1 cellular context compared by ENCODE assay signal in the genomic region with DNA sequence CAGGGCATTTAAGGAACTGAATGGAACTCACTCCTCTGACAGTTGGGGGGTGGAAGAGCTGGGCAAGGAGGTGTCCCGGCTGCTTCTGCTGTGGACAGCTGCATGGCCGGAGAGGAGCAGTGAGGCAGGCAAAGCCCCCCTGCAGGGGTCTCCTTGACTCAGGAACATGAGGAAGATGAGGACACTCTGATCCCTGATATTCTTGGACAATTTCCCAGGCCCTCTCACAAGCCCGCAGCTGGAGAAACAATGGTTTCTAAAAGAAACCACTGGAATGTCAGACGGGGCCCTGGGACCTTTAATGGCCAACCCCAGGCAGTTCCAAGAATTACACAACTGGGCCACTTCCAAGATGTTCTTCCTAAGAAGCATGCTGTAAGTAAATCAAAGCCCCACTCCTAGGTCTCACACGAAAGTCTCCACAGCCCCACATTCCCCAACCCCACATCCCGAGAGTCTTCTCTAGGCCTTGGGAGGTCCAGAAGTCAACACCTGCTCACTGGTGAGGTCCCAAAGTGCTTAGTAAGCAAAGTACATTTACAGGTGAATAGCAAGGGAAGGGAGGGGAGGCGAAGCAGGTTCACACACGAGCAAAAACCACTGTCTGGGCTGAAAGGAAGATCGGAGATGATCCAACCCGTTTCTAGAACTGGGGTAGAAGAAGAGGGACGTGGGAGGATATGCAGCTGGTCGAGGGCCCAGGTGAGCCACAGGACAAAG.
A peak's percentile ranks its signal among the peaks of the same experiment; 100 is the strongest.
TF ChIP-seq lines count a peak whose summit lies in the region.

No MANE protein-coding gene starts in this region.

TF ChIP-seq in K562, 482 proteins besides CTCF, POLR2A, EP300 and RAD21:
- TF ChIP-seq, protein P1, sequence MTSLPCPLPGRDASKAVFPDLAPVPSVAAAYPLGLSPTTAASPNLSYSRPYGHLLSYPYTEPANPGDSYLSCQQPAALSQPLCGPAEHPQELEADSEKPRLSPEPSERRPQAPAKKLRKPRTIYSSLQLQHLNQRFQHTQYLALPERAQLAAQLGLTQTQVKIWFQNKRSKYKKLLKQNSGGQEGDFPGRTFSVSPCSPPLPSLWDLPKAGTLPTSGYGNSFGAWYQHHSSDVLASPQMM (CRISPR knock-in tag; IDR thresholded peaks at IDR 0.05): no peak
- TF ChIP-seq MAFF (IDR thresholded peaks at IDR 0.05; ENCODE audit: low read length) (peak; percentile 55), ZNF263 (CRISPR knock-in tag; IDR thresholded peaks at IDR 0.05; ENCODE audit: borderline replicate concordance) (no peak), MAFG (tag; conservative IDR thresholded peaks at IDR 0.05) (0 out of 2 replicates have a peak, but pooled peaks have one; percentile 49), CEBPB (tag; IDR thresholded peaks at IDR 0.05) (no peak), ZBTB7A (IDR thresholded peaks at IDR 0.05; ENCODE audit: borderline replicate concordance, control insufficient read depth, low read depth, low read length) (peak; percentile 14; the same call in 1 of the 2 replicates), NR3C1 (CRISPR knock-in tag; IDR thresholded peaks at IDR 0.05) (no peak), ZSCAN29 (IDR thresholded peaks at IDR 0.05) (no peak), FOXJ2 (tag; IDR thresholded peaks at IDR 0.05) (no peak), C11orf30 (IDR thresholded peaks at IDR 0.05; ENCODE audit: low read depth) (peak; percentile 83), MTA1 (IDR thresholded peaks at IDR 0.05; ENCODE audit: borderline replicate concordance) (no peak), ZFP36 (IDR thresholded peaks at IDR 0.05; ENCODE audit: low read depth, low read length, partially characterized antibody) (no peak), SLC30A9 (CRISPR knock-in tag; IDR thresholded peaks at IDR 0.05) (no peak), TSC22D4 (tag; IDR thresholded peaks at IDR 0.05) (no peak), U2AF2 (optimal IDR thresholded peaks at IDR 0.05; ENCODE audit: low read depth, low read length) (no peak), ZNF785 (CRISPR knock-in tag; IDR thresholded peaks at IDR 0.05) (no peak), MAFK (IDR thresholded peaks at IDR 0.05; ENCODE audit: low read length) (peak; percentile 64), ZNF316 (IDR thresholded peaks at IDR 0.05) (peak; percentile 86)
- TF ChIP-seq, protein P2, sequence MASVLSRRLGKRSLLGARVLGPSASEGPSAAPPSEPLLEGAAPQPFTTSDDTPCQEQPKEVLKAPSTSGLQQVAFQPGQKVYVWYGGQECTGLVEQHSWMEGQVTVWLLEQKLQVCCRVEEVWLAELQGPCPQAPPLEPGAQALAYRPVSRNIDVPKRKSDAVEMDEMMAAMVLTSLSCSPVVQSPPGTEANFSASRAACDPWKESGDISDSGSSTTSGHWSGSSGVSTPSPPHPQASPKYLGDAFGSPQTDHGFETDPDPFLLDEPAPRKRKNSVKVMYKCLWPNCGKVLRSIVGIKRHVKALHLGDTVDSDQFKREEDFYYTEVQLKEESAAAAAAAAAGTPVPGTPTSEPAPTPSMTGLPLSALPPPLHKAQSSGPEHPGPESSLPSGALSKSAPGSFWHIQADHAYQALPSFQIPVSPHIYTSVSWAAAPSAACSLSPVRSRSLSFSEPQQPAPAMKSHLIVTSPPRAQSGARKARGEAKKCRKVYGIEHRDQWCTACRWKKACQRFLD (CRISPR knock-in tag; IDR thresholded peaks at IDR 0.05): no peak
- TF ChIP-seq, protein P3, sequence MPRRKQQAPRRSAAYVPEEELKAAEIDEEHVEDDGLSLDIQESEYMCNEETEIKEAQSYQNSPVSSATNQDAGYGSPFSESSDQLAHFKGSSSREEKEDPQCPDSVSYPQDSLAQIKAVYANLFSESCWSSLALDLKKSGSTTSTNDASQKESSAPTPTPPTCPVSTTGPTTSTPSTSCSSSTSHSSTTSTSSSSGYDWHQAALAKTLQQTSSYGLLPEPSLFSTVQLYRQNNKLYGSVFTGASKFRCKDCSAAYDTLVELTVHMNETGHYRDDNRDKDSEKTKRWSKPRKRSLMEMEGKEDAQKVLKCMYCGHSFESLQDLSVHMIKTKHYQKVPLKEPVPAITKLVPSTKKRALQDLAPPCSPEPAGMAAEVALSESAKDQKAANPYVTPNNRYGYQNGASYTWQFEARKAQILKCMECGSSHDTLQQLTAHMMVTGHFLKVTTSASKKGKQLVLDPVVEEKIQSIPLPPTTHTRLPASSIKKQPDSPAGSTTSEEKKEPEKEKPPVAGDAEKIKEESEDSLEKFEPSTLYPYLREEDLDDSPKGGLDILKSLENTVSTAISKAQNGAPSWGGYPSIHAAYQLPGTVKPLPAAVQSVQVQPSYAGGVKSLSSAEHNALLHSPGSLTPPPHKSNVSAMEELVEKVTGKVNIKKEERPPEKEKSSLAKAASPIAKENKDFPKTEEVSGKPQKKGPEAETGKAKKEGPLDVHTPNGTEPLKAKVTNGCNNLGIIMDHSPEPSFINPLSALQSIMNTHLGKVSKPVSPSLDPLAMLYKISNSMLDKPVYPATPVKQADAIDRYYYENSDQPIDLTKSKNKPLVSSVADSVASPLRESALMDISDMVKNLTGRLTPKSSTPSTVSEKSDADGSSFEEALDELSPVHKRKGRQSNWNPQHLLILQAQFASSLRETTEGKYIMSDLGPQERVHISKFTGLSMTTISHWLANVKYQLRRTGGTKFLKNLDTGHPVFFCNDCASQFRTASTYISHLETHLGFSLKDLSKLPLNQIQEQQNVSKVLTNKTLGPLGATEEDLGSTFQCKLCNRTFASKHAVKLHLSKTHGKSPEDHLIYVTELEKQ (CRISPR knock-in tag; IDR thresholded peaks at IDR 0.05): no peak
- TF ChIP-seq, protein P4, sequence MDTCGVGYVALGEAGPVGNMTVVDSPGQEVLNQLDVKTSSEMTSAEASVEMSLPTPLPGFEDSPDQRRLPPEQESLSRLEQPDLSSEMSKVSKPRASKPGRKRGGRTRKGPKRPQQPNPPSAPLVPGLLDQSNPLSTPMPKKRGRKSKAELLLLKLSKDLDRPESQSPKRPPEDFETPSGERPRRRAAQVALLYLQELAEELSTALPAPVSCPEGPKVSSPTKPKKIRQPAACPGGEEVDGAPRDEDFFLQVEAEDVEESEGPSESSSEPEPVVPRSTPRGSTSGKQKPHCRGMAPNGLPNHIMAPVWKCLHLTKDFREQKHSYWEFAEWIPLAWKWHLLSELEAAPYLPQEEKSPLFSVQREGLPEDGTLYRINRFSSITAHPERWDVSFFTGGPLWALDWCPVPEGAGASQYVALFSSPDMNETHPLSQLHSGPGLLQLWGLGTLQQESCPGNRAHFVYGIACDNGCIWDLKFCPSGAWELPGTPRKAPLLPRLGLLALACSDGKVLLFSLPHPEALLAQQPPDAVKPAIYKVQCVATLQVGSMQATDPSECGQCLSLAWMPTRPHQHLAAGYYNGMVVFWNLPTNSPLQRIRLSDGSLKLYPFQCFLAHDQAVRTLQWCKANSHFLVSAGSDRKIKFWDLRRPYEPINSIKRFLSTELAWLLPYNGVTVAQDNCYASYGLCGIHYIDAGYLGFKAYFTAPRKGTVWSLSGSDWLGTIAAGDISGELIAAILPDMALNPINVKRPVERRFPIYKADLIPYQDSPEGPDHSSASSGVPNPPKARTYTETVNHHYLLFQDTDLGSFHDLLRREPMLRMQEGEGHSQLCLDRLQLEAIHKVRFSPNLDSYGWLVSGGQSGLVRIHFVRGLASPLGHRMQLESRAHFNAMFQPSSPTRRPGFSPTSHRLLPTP (IDR thresholded peaks at IDR 0.05; ENCODE audit: borderline replicate concordance, extremely low read depth, insufficient read length): no peak
- TF ChIP-seq, protein P5, sequence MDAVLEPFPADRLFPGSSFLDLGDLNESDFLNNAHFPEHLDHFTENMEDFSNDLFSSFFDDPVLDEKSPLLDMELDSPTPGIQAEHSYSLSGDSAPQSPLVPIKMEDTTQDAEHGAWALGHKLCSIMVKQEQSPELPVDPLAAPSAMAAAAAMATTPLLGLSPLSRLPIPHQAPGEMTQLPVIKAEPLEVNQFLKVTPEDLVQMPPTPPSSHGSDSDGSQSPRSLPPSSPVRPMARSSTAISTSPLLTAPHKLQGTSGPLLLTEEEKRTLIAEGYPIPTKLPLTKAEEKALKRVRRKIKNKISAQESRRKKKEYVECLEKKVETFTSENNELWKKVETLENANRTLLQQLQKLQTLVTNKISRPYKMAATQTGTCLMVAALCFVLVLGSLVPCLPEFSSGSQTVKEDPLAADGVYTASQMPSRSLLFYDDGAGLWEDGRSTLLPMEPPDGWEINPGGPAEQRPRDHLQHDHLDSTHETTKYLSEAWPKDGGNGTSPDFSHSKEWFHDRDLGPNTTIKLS (IDR thresholded peaks at IDR 0.05; ENCODE audit: borderline replicate concordance, low read depth): no peak
- TF ChIP-seq, protein P6, sequence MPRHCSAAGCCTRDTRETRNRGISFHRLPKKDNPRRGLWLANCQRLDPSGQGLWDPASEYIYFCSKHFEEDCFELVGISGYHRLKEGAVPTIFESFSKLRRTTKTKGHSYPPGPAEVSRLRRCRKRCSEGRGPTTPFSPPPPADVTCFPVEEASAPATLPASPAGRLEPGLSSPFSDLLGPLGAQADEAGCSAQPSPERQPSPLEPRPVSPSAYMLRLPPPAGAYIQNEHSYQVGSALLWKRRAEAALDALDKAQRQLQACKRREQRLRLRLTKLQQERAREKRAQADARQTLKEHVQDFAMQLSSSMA (CRISPR knock-in tag; IDR thresholded peaks at IDR 0.05): no peak
- TF ChIP-seq, protein P7, sequence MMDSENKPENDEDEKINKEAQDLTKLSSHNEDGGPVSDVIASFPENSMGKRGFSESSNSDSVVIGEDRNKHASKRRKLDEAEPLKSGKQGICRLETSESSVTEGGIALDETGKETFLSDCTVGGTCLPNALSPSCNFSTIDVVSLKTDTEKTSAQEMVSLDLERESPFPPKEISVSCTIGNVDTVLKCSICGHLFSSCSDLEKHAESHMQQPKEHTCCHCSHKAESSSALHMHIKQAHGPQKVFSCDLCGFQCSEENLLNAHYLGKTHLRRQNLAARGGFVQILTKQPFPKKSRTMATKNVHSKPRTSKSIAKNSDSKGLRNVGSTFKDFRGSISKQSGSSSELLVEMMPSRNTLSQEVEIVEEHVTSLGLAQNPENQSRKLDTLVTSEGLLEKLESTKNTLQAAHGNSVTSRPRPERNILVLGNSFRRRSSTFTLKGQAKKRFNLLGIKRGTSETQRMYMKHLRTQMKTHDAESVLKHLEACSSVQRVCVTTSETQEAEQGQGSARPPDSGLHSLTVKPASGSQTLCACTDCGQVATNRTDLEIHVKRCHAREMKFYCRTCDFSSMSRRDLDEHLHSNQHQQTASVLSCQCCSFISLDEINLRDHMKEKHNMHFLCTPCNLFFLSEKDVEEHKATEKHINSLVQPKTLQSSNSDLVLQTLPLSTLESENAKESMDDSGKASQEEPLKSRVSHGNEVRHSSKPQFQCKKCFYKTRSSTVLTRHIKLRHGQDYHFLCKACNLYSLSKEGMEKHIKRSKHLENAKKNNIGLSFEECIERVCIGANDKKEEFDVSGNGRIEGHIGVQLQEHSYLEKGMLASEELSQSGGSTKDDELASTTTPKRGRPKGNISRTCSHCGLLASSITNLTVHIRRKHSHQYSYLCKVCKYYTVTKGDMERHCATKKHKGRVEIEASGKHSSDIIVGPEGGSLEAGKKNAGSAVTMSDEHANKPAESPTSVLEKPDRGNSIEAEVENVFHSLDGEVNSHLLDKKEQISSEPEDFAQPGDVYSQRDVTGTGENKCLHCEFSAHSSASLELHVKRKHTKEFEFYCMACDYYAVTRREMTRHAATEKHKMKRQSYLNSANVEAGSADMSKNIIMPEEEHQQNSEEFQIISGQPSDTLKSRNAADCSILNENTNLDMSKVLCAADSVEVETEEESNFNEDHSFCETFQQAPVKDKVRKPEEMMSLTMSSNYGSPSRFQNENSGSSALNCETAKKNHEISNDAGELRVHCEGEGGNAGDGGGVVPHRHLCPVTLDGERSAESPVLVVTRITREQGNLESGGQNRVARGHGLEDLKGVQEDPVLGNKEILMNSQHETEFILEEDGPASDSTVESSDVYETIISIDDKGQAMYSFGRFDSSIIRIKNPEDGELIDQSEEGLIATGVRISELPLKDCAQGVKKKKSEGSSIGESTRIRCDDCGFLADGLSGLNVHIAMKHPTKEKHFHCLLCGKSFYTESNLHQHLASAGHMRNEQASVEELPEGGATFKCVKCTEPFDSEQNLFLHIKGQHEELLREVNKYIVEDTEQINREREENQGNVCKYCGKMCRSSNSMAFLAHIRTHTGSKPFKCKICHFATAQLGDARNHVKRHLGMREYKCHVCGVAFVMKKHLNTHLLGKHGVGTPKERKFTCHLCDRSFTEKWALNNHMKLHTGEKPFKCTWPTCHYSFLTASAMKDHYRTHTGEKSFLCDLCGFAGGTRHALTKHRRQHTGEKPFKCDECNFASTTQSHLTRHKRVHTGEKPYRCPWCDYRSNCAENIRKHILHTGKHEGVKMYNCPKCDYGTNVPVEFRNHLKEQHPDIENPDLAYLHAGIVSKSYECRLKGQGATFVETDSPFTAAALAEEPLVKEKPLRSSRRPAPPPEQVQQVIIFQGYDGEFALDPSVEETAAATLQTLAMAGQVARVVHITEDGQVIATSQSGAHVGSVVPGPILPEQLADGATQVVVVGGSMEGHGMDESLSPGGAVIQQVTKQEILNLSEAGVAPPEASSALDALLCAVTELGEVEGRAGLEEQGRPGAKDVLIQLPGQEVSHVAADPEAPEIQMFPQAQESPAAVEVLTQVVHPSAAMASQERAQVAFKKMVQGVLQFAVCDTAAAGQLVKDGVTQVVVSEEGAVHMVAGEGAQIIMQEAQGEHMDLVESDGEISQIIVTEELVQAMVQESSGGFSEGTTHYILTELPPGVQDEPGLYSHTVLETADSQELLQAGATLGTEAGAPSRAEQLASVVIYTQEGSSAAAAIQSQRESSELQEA (IDR thresholded peaks at IDR 0.05; ENCODE audit: low read depth): no peak
- TF ChIP-seq, protein P8, sequence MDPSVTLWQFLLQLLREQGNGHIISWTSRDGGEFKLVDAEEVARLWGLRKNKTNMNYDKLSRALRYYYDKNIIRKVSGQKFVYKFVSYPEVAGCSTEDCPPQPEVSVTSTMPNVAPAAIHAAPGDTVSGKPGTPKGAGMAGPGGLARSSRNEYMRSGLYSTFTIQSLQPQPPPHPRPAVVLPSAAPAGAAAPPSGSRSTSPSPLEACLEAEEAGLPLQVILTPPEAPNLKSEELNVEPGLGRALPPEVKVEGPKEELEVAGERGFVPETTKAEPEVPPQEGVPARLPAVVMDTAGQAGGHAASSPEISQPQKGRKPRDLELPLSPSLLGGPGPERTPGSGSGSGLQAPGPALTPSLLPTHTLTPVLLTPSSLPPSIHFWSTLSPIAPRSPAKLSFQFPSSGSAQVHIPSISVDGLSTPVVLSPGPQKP (CRISPR knock-in tag; IDR thresholded peaks at IDR 0.05): no peak
TF ChIP-seq in K562: peak in this region for 6.
